5 cellular contexts compared by ENCODE assay signal in the genomic region with DNA sequence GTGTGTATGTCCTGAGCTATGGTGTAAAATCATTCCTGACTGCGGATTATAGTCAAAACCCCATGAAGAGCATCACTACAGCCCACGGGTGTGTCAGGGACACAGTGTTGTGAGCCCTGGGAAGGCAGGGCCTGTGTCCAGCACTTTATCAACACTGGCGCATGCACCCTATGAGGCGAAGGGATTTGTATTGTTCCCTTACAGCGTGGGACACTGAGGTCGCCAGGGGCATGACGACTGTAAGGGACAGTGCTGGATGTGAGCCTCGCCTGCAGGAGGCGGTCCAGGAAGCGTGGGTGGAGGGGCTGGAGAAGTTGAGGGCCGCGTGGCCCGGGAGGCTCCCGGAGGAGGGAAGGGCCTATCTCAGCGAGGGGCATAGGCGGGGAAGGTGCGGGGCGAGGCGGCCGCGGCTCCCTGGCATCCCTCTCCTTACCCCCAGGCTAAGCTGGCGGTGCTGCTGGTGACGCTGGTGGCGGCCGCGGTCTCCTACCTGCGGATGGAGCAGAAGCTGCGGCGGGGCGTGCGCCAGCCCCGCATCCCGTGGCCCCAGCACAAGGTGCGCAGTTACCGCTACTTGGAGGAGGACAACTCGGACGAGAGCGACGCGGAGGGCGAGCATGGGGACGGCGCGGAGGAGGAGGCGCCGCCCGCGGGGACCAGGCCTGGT. TPM values are rescaled to one million over a fixed set of nuclear protein-coding genes. Genes with fewer than 3 reads are reported as not detected.
"Had no signal": no experiment of that assay in that cellular context is flagged by ENCODE, and none has a peak within 500 bp of the region (broad histone marks: within the 10 kb centered on the region; RNA-seq: fewer than 3 reads in every experiment).

No MANE protein-coding gene starts in this region.

RNA-seq across cellular contexts. Expression of a gene that starts 24.3 kb away (rescaled TPM):
- total RNA-seq: activated CD4-positive, alpha-beta memory T cell treated with anti-CD3 and anti-CD28 coated beads for 36 hours; mucosa of descending colon; right atrium auricular region had no signal
- polyA plus RNA-seq: adipose tissue, esophagus had no signal

RNA-seq across cellular contexts. Expression of a gene that starts 41.6 kb away (rescaled TPM):
- total RNA-seq: activated CD4-positive, alpha-beta memory T cell treated with anti-CD3 and anti-CD28 coated beads for 36 hours; right atrium auricular region had no signal
- polyA plus RNA-seq: adipose tissue had no signal

RNA-seq across cellular contexts. Expression of a gene that starts 58.8 kb away (rescaled TPM):
- total RNA-seq: right atrium auricular region had no signal
- polyA plus RNA-seq: adipose tissue had no signal
